In the genomic region with DNA sequence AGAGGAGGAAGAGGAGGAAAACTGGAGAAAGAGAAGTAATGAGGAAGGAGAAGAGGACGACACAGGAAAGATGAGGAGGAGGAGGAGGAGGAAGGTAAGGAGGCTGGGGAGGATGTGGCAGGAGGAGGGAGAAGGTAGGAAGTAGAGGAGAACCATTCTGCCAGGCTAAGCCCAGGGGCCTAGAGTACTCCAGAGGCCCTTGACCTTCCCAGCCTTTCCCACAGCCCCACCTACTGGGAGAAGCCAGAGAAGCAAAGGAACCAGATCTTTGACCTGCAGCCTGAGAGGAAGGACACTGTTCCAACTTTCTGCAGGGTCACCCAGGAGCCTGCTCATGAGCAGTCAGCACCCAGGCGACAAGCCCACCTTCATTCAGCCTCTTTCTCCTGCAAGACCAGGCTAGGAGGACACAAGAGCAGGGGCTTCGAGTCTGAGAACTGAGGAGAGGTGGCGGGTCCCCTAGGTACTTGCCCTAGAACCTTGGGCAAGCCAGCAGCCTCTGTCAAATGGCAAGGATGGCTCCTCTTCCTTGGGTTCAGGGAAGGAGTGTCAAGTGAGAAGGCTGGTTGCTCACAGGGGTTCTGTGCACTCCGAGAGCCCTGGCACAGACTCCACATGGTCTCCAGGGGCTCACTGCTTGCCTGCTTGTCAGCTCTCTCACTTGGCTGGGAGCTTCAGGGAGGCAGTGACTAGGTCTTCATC, we compare ENCODE assay signal across 8 cellular contexts. TPM values are rescaled to one million over a fixed set of nuclear protein-coding genes. Genes with fewer than 3 reads are reported as not detected.
DNase-seq lines count a peak whose midpoint lies in the region; ATAC-seq and TF ChIP-seq lines count a peak whose summit lies in the region.

No MANE protein-coding gene starts in this region.

- DNase-seq in GM10266 (ENCODE audit: extremely low spot score): no peak
- DNase-seq in NCI-H2196 (lab: John Stamatoyannopoulos, UW; ENCODE audit: unreplicated experiment): peak; percentile 20
- peak; percentile 65 for DNase-seq in endothelial cell (ENCODE audit: low spot score)
- DNase-seq in omental fat pad (ENCODE audit: low spot score): peak; percentile 22
- DNase-seq in naive thymus-derived CD8-positive, alpha-beta T cell: no peak
- no peak for DNase-seq in NCI-H2081 (lab: John Stamatoyannopoulos, UW)
- no peak for DNase-seq in stimulated activated CD4-positive, alpha-beta T cell treated with anti-CD3 and anti-CD28 coated beads, Interleukin-4, amount 100 ng/mL, for 4 hours
- DNase-seq in NCI-H187 (lab: John Stamatoyannopoulos, UW): no peak

- peaks cover 13% of the 10 kb centered on the region for H3K27me3 Mint-ChIP-seq in endothelial cell (ENCODE audit: unreplicated experiment)
- peaks cover 3 to 13% (median 9%) of the 10 kb centered on the region in 5 donors for H3K27me3 Mint-ChIP-seq in naive thymus-derived CD8-positive, alpha-beta T cell

- TF ChIP-seq CTCF in GM10266 (IDR thresholded peaks at IDR 0.05; ENCODE audit: control insufficient read depth, insufficient read depth, low read depth, missing control alignments): peak; percentile 41
- peak; percentile 20 for TF ChIP-seq CTCF in endothelial cell (IDR thresholded peaks at IDR 0.05; ENCODE audit: unreplicated experiment)
- TF ChIP-seq CTCF in omental fat pad (IDR thresholded peaks at IDR 0.05): no peak

- H3K9me3 Mint-ChIP-seq in endothelial cell (ENCODE audit: unreplicated experiment): no peaks in the 10 kb centered on the region
- no peaks in the 10 kb centered on the region for H3K9me3 Mint-ChIP-seq in naive thymus-derived CD8-positive, alpha-beta T cell

- no peak overlapping the region for H3K4me3 Mint-ChIP-seq in endothelial cell (ENCODE audit: unreplicated experiment)
- no peak overlapping the region for H3K4me3 Mint-ChIP-seq in naive thymus-derived CD8-positive, alpha-beta T cell

- POLR2A ChIA-PET in naive thymus-derived CD8-positive, alpha-beta T cell (lab: Charles Lee): no interaction called here

- H3K4me1 Mint-ChIP-seq in endothelial cell (ENCODE audit: unreplicated experiment): peaks cover 34% of the 10 kb centered on the region
- H3K4me1 Mint-ChIP-seq in naive thymus-derived CD8-positive, alpha-beta T cell: peaks cover 0 to 6% (median 2%) of the 10 kb centered on the region in 4 donors

- ATAC-seq in omental fat pad (ENCODE audit: low FRiP score): no peak
- no peak for ATAC-seq in naive thymus-derived CD8-positive, alpha-beta T cell

- no peak overlapping the region for H3K27ac Mint-ChIP-seq in endothelial cell (ENCODE audit: unreplicated experiment)
- H3K27ac Mint-ChIP-seq in naive thymus-derived CD8-positive, alpha-beta T cell: no peak overlapping the region

- H3K36me3 Mint-ChIP-seq in endothelial cell (ENCODE audit: low read depth, unreplicated experiment): no peaks in the 10 kb centered on the region
- H3K36me3 Mint-ChIP-seq in naive thymus-derived CD8-positive, alpha-beta T cell: peaks cover 0 to 2% (median 0%) of the 10 kb centered on the region in 3 donors

RNA-seq across cellular contexts. Expression of a gene that starts 27.9 kb away (rescaled TPM):
- 15.5 TPM for total RNA-seq in endothelial cell (ENCODE audit: unreplicated experiment)
- total RNA-seq in omental fat pad: 10 to 100 TPM; 32.3 to 97.4 (median 67.0) TPM
- total RNA-seq in naive thymus-derived CD8-positive, alpha-beta T cell: 1 to 10 TPM; 5.3 to 8.0 TPM
- 1 to 10 TPM; 3.6 to 6.0 (median 4.1) TPM for polyA plus RNA-seq in naive thymus-derived CD8-positive, alpha-beta T cell

RNA-seq across cellular contexts. Expression of a gene that starts 45.0 kb away (rescaled TPM):
- total RNA-seq in endothelial cell (ENCODE audit: unreplicated experiment): not detected
- 1 to 10 TPM; 1.3 to 5.7 (median 3.0) TPM for total RNA-seq in omental fat pad
- total RNA-seq in naive thymus-derived CD8-positive, alpha-beta T cell: not detected
- polyA plus RNA-seq in naive thymus-derived CD8-positive, alpha-beta T cell: not detected

RNA-seq across cellular contexts. Expression of a gene that starts 57.0 kb away (rescaled TPM):
- total RNA-seq in endothelial cell (ENCODE audit: unreplicated experiment): 0.97 TPM
- total RNA-seq in omental fat pad: under 1 TPM in 2 of 4 donors, not detected in 2; 0.19 to 0.24 TPM
- total RNA-seq in naive thymus-derived CD8-positive, alpha-beta T cell: not detected
- polyA plus RNA-seq in naive thymus-derived CD8-positive, alpha-beta T cell: under 1 TPM in 1 of 3 donors, not detected in 2; 0.11 TPM

Comparison
In these comparisons a context has a peak if more than half of its experiments do, and no peak if none do; other contexts are left out.
1. DNase-seq: peak in NCI-H2196 (single experiment), endothelial cell (single experiment) and omental fat pad (single experiment); none in GM10266 (single experiment), naive thymus-derived CD8-positive, alpha-beta T cell (0 of 10), NCI-H2081 (0 of 2), stimulated activated CD4-positive, alpha-beta T cell treated with anti-CD3 and anti-CD28 coated beads, Interleukin-4, amount 100 ng/mL, for 4 hours (0 of 2) and NCI-H187 (0 of 2).
2. CTCF ChIP-seq: peak in GM10266 (single experiment) and endothelial cell (single experiment); none in omental fat pad (0 of 3).